In genomic region chr1:155930725-155931124, GRCh38 we compare ENCODE assay signal across 1 cellular context.
TF ChIP-seq lines count a peak whose summit lies in the region.

No MANE protein-coding gene starts in this region.

TF ChIP-seq in HEK293, 187 proteins besides CTCF, POLR2A, EP300 and RAD21:
- TF ChIP-seq ZNF660 (tag by site-specific recombination; IDR thresholded peaks at IDR 0.05) (0 out of 2 replicates have a peak, but pooled peaks have one; percentile 18), ZNF394 (tag by site-specific recombination; IDR thresholded peaks at IDR 0.05; ENCODE audit: borderline replicate concordance) (peak; percentile 72; the same call in 1 of the 2 replicates)
